In the genomic region with DNA sequence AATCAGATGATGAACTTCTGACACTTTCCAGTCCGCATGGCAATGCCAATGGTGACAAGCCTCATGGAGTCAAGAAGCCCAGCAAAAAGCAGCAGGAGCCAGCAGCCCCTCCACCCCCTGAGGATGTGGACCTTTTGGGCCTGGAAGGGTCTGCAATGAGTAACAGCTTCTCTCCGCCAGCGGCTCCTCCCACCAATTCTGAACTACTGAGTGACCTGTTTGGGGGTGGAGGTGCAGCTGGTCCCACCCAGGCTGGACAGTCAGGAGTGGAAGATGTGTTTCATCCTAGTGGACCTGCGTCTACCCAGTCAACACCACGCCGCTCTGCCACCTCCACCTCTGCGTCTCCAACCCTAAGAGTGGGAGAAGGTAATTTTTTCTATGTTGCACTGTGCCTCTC, we compare ENCODE assay signal across 28 cellular contexts.
"Had no signal": no experiment of that assay in that cellular context is flagged by ENCODE, and none has a peak within 500 bp of the region (broad histone marks: within the 10 kb centered on the region; RNA-seq: fewer than 3 reads in every experiment).

No MANE protein-coding gene starts in this region.

- H3K4me1 Mint-ChIP-seq: nephron progenitor cell had no signal

- H3K27ac Mint-ChIP-seq: activated naive CD4-positive, alpha-beta T cell treated with anti-CD3 and anti-CD28 coated beads for 36 hours; nephron progenitor cell; progenitor cell of endocrine pancreas; stimulated activated naive CD8-positive, alpha-beta T cell treated with anti-CD3 and anti-CD28 coated beads, Interleukin-15, Interleukin-2, amounts not matched to agents 100 ng/mL and 50 ng/mL, for 24 hours; type B pancreatic cell had no signal

- H3K27me3 ChIP-seq: brain microvascular endothelial cell, dorsolateral prefrontal cortex, neutrophil, ovary, vagina had no signal

- H3K27me3 Mint-ChIP-seq: progenitor cell of endocrine pancreas; stimulated activated naive CD8-positive, alpha-beta T cell treated with anti-CD3 and anti-CD28 coated beads, Interleukin-15, Interleukin-2, amounts not matched to agents 100 ng/mL and 50 ng/mL, for 24 hours; type B pancreatic cell had no signal

- H3K36me3 ChIP-seq: brain microvascular endothelial cell, neutrophil, ovary, vagina had no signal

- H3K9me3 Mint-ChIP-seq: activated naive CD4-positive, alpha-beta T cell treated with anti-CD3 and anti-CD28 coated beads for 36 hours; nephron progenitor cell; stimulated activated naive CD8-positive, alpha-beta T cell treated with anti-CD3 and anti-CD28 coated beads, Interleukin-15, Interleukin-2, amounts not matched to agents 100 ng/mL and 50 ng/mL, for 24 hours; type B pancreatic cell had no signal

- H3K9me3 ChIP-seq: mucosa of descending colon, neutrophil, ovary, vagina had no signal

- ATAC-seq: left cardiac atrium, left ventricle myocardium superior, mucosa of descending colon, sciatic nerve had no signal

- H3K4me1 ChIP-seq: vagina had no signal

- DNase-seq: activated CD4-positive, alpha-beta T cell treated with anti-CD3 and anti-CD28 coated beads for 4 hours; activated CD4-positive, CD25-positive, alpha-beta regulatory T cell; activated CD8-positive, alpha-beta memory T cell treated with anti-CD3 and anti-CD28 coated beads, Interleukin-2, amount 50 U/mL, for 48 hours; activated effector memory CD4-positive, alpha-beta T cell treated with anti-CD3 and anti-CD28 coated beads, Interleukin-2, amount 50 U/mL, for 16 hours; activated naive CD4-positive, alpha-beta T cell treated with anti-CD3 and anti-CD28 coated beads for 36 hours; activated T-cell treated with anti-CD3 and anti-CD28 coated beads, Interleukin-2, amount 50 U/mL, for 48 hours; amniotic stem cell; brain microvascular endothelial cell; dorsolateral prefrontal cortex; effector memory CD4-positive, alpha-beta T cell; glutamatergic neuron; islet precursor cell; left cardiac atrium; left ventricle myocardium superior; mucosa of descending colon; nephron progenitor cell; ovary; stimulated activated CD4-positive, alpha-beta T cell treated with anti-CD3 and anti-CD28 coated beads, Interleukin-12 subunit alpha, Interleukin-12 subunit beta, amount 100 ng/mL, for 4 hours; stimulated activated CD4-positive, alpha-beta T cell treated with anti-CD3 and anti-CD28 coated beads, Interleukin-4, amount 100 ng/mL, for 1 hour; substantia nigra had no signal

- H3K27ac ChIP-seq: brain microvascular endothelial cell, coronary artery, neutrophil, ovary, skin epidermis, vagina had no signal

- H3K4me3 ChIP-seq: coronary artery, dorsolateral prefrontal cortex, mucosa of descending colon, ovary, skin epidermis, vagina had no signal

- H3K4me3 Mint-ChIP-seq: activated naive CD4-positive, alpha-beta T cell treated with anti-CD3 and anti-CD28 coated beads for 36 hours; nephron progenitor cell; stimulated activated naive CD8-positive, alpha-beta T cell treated with anti-CD3 and anti-CD28 coated beads, Interleukin-15, Interleukin-2, amounts not matched to agents 100 ng/mL and 50 ng/mL, for 24 hours; type B pancreatic cell had no signal
